10 cellular contexts compared by ENCODE assay signal in the genomic region with DNA sequence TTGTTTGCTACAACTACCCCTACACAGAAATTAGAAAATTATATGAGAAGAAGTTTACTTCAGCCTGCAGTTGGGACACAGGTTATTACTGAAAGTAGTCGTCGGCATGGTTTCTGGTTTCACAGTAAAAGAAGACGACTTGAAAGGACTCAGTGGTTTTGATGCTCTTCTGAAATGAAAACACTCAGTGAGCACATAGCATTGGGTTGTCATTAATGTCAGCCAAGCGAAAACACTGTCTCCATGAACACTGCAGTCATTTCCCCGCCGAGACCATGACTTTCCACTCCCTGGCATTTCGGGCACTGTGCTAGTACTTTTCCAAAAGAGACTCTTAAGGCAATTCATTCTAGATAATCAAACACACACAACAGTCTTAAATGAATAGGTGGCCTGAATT.
DNase-seq lines count a peak whose midpoint lies in the region; ATAC-seq and TF ChIP-seq lines count a peak whose summit lies in the region.
"Had no signal": no experiment of that assay in that cellular context is flagged by ENCODE, and none has a peak within 500 bp of the region (broad histone marks: within the 10 kb centered on the region; RNA-seq: fewer than 3 reads in every experiment).

No MANE protein-coding gene starts in this region.

- no peak overlapping the region for H3K27ac ChIP-seq in thyroid gland

- no peaks in the 10 kb centered on the region for H3K36me3 ChIP-seq in thyroid gland

- peak; percentile 84 for ATAC-seq in HG03571 (IDR thresholded peaks at IDR 0.05; ENCODE audit: unreplicated experiment)

- no peak for TF ChIP-seq POLR2A in thyroid gland (IDR thresholded peaks at IDR 0.05)

- peak; percentile 83 for DNase-seq in activated effector memory CD4-positive, alpha-beta T cell treated with anti-CD3 and anti-CD28 coated beads, Interleukin-2, amount 50 U/mL, for 16 hours
- DNase-seq in activated effector memory CD4-positive, alpha-beta T cell treated with Interleukin-2 at 50 U/mL for 16 hours: no peak
- DNase-seq in central memory CD4-positive, alpha-beta T cell: peak; percentile 54
- peak; percentile 10 to 14 for DNase-seq in thyroid gland
- DNase-seq in NCI-H1417 treated with DMSO at 0.1 percent for 48 hours (lab: John Stamatoyannopoulos, UW): no peak
- DNase-seq in globus pallidus (ENCODE audit: low spot score): no peak
- no peak for DNase-seq in NCI-H2171 (lab: John Stamatoyannopoulos, UW)
- DNase-seq: GOT3, NCI-H524 had no signal

- peaks cover 0 to 8% of the 10 kb centered on the region in 2 donors for H3K4me1 ChIP-seq in thyroid gland

- TF ChIP-seq CTCF in thyroid gland (IDR thresholded peaks at IDR 0.05): no peak

- no peaks in the 10 kb centered on the region for H3K9me3 ChIP-seq in thyroid gland

- 55 to 62% methylated on average over 7 of the region's 7 CpGs for WGBS in thyroid gland, 2 donors

- no peaks in the 10 kb centered on the region for H3K27me3 ChIP-seq in thyroid gland

- intact Hi-C loops in thyroid gland (cut with DNase I): no loop called here

- no peak overlapping the region for H3K4me3 ChIP-seq in thyroid gland (replicated peaks in 1 of 3)

Comparison
In these comparisons a context has a peak if more than half of its experiments do, and no peak if none do; other contexts are left out.
1. DNase-seq: peak in activated effector memory CD4-positive, alpha-beta T cell treated with anti-CD3 and anti-CD28 coated beads, Interleukin-2, amount 50 U/mL, for 16 hours (single experiment), central memory CD4-positive, alpha-beta T cell (single experiment) and thyroid gland (2 of 2); none in activated effector memory CD4-positive, alpha-beta T cell treated with Interleukin-2 at 50 U/mL for 16 hours (single experiment), NCI-H1417 treated with DMSO at 0.1 percent for 48 hours (single experiment), globus pallidus (single experiment) and NCI-H2171 (single experiment).